21 cellular contexts compared by ENCODE assay signal in the genomic region with DNA sequence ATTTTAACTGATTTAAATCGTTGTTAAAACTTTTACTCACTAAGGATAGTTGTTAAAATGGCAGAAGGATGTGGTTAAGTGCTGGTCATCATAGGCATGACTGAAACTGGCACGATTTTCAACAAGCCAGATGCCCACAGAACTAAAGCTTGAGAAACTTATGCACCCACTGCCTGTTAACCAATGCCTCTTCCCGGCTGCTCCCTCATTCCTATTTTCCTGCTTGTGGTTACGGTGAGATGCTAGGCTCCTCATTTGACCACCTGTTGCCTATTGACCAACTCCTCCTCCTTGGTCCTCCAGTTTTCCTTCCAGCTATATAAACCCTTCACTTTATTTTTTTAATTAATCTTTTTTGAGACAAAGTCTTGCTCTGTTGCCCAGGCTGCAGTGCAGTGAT.
"Had no signal": no experiment of that assay in that cellular context is flagged by ENCODE, and none has a peak within 500 bp of the region (broad histone marks: within the 10 kb centered on the region; RNA-seq: fewer than 3 reads in every experiment).

No MANE protein-coding gene starts in this region.

- DNase-seq: activated CD4-positive, alpha-beta T cell treated with anti-CD3 and anti-CD28 coated beads for 48 hours; activated CD4-positive, CD25-positive, alpha-beta regulatory T cell; activated CD8-positive, alpha-beta T cell treated with anti-CD3 and anti-CD28 coated beads, Interleukin-2, amount 10 ng/mL, durations not matched to agents 7 days and 5 days; activated naive CD4-positive, alpha-beta T cell treated with anti-CD3 and anti-CD28 coated beads for 36 hours; activated T-cell treated with anti-CD3 and anti-CD28 coated beads, Interleukin-2, amount 50 U/mL, for 4 hours; aorta; brain microvascular endothelial cell; central memory CD4-positive, alpha-beta T cell; dorsolateral prefrontal cortex; gastrocnemius medialis; heart right ventricle; kidney glomerular epithelial cell; left ventricle myocardium inferior; mucosa of descending colon; naive thymus-derived CD4-positive, alpha-beta T cell; ovary; right lobe of liver; stimulated activated CD4-positive, alpha-beta T cell treated with anti-CD3 and anti-CD28 coated beads, Interleukin-4, amount 100 ng/mL, for 24 hours; upper lobe of right lung had no signal

- ATAC-seq: activated CD8-positive, alpha-beta T cell treated with anti-CD3 and anti-CD28 coated beads, Interleukin-2, amount 10 ng/mL, durations not matched to agents 7 days and 5 days; activated T-cell treated with anti-CD3 and anti-CD28 coated beads, Interleukin-2, amount 50 U/mL, for 4 hours; gastrocnemius medialis; heart right ventricle; mucosa of descending colon; naive thymus-derived CD4-positive, alpha-beta T cell; right lobe of liver; stimulated activated memory B cell treated with anti-CD40 and anti-IgM and Interleukin-4, amounts not matched to agents 10 μg/mL and 1 μg/mL and 100 μg/mL, for 72 hours; upper lobe of right lung had no signal

- H3K36me3 Mint-ChIP-seq: memory B cell; naive thymus-derived CD4-positive, alpha-beta T cell; stimulated activated memory B cell treated with anti-CD40 and anti-IgM and Interleukin-4, amounts not matched to agents 10 μg/mL and 1 μg/mL and 100 μg/mL, for 72 hours had no signal

- H3K4me1 Mint-ChIP-seq: memory B cell; naive thymus-derived CD4-positive, alpha-beta T cell; stimulated activated memory B cell treated with anti-CD40 and anti-IgM and Interleukin-4, amounts not matched to agents 10 μg/mL and 1 μg/mL and 100 μg/mL, for 72 hours had no signal

- H3K9me3 Mint-ChIP-seq: activated naive CD4-positive, alpha-beta T cell treated with anti-CD3 and anti-CD28 coated beads for 36 hours; activated T-cell treated with anti-CD3 and anti-CD28 coated beads, Interleukin-2, amount 50 U/mL, for 4 hours; memory B cell; stimulated activated memory B cell treated with anti-CD40 and anti-IgM and Interleukin-4, amounts not matched to agents 10 μg/mL and 1 μg/mL and 100 μg/mL, for 72 hours had no signal

- H3K9me3 ChIP-seq: gastrocnemius medialis, mucosa of descending colon, ovary, right lobe of liver, upper lobe of right lung had no signal

- H3K4me3 Mint-ChIP-seq: activated CD8-positive, alpha-beta T cell treated with anti-CD3 and anti-CD28 coated beads, Interleukin-2, amount 10 ng/mL, durations not matched to agents 7 days and 5 days; activated naive CD4-positive, alpha-beta T cell treated with anti-CD3 and anti-CD28 coated beads for 36 hours; activated T-cell treated with anti-CD3 and anti-CD28 coated beads, Interleukin-2, amount 50 U/mL, for 4 hours; memory B cell; naive thymus-derived CD4-positive, alpha-beta T cell; stimulated activated memory B cell treated with anti-CD40 and anti-IgM and Interleukin-4, amounts not matched to agents 10 μg/mL and 1 μg/mL and 100 μg/mL, for 72 hours had no signal

- H3K36me3 ChIP-seq: brain microvascular endothelial cell, gastrocnemius medialis, heart right ventricle, left ventricle myocardium inferior, ovary, right lobe of liver, upper lobe of right lung had no signal

- H3K27ac ChIP-seq: brain microvascular endothelial cell, dorsolateral prefrontal cortex, gastrocnemius medialis, heart right ventricle, left ventricle myocardium inferior, ovary, right lobe of liver, upper lobe of right lung had no signal

- H3K27ac Mint-ChIP-seq: activated CD8-positive, alpha-beta T cell treated with anti-CD3 and anti-CD28 coated beads, Interleukin-2, amount 10 ng/mL, durations not matched to agents 7 days and 5 days; activated naive CD4-positive, alpha-beta T cell treated with anti-CD3 and anti-CD28 coated beads for 36 hours; memory B cell; naive thymus-derived CD4-positive, alpha-beta T cell; stimulated activated memory B cell treated with anti-CD40 and anti-IgM and Interleukin-4, amounts not matched to agents 10 μg/mL and 1 μg/mL and 100 μg/mL, for 72 hours had no signal

- H3K4me3 ChIP-seq: dorsolateral prefrontal cortex, gastrocnemius medialis, heart right ventricle, left ventricle myocardium inferior, mucosa of descending colon, ovary, right lobe of liver, upper lobe of right lung had no signal

- H3K4me1 ChIP-seq: gastrocnemius medialis, heart right ventricle, left ventricle myocardium inferior, right lobe of liver, upper lobe of right lung had no signal

- H3K27me3 ChIP-seq: brain microvascular endothelial cell, gastrocnemius medialis, ovary, right lobe of liver had no signal
